ENCODE assay signal across 8 cellular contexts in genomic region chr7:34928052-34928451, GRCh38.
DNase-seq lines count a peak whose midpoint lies in the region; ATAC-seq and TF ChIP-seq lines count a peak whose summit lies in the region.

No MANE protein-coding gene starts in this region.

- TF ChIP-seq CTCF in HCT116 (IDR thresholded peaks at IDR 0.05 in 2 of 3, conservative IDR thresholded peaks at IDR 0.05 in 1 of 3; ENCODE audit: borderline replicate concordance in 1 of 3, insufficient read depth in 1 of 3, low read depth in 2 of 3, low read length in 2 of 3): peak; percentile 33 to 85 (median 71); a peak in 5 of 6 replicates

- TF ChIP-seq RAD21 in HCT116 (IDR thresholded peaks at IDR 0.05; ENCODE audit: low read depth): peak; percentile 67

- TF ChIP-seq POLR2A in HCT116 (IDR thresholded peaks at IDR 0.05; ENCODE audit: borderline replicate concordance, extremely low read depth, insufficient read depth, insufficient read length): no peak

- H3K27me3 ChIP-seq in HCT116 (ENCODE audit: insufficient read depth, low read length): no peaks in the 10 kb centered on the region

- H4K20me1 ChIP-seq in HCT116 (ENCODE audit: insufficient read depth): no peaks in the 10 kb centered on the region

- no TSS peak for BruUV-seq in HCT116 (replicated peaks; lab: Mats Ljungman, UMichigan)

- no peak overlapping the region for H2AFZ ChIP-seq in HCT116 (ENCODE audit: low read depth, low read length, poor library complexity, severe bottlenecking)

- H3K79me2 ChIP-seq in HCT116 (ENCODE audit: insufficient read depth, low read length): no peaks in the 10 kb centered on the region

- no peaks in the 10 kb centered on the region for H3K9me2 ChIP-seq in HCT116 (ENCODE audit: insufficient read depth)

- no peak overlapping the region for H3K4me3 ChIP-seq in HCT116 (replicated peaks in 1 of 2; ENCODE audit: low read depth in 1 of 2, low read length in 2 of 2)

- no peaks in the 10 kb centered on the region for H3K9me3 ChIP-seq in HCT116 (ENCODE audit: control insufficient read depth in 1 of 2, insufficient read depth in 1 of 2, low read depth in 1 of 2, low read length in 2 of 2)

- no peak overlapping the region for H3K27ac ChIP-seq in HCT116 (ENCODE audit: low read depth, low read length)

- POLR2A ChIA-PET in HCT116 (lab: Charles Lee): no interaction called here

- H3K36me3 ChIP-seq in HCT116 (ENCODE audit: control insufficient read depth in 1 of 2, insufficient read depth in 2 of 2, low read length in 2 of 2): no peaks in the 10 kb centered on the region; a peak in 1 of 4 replicates

- DNase-seq in NCI-H1694 treated with DMSO at 0.1 percent for 48 hours (lab: John Stamatoyannopoulos, UW) (peak; percentile 7), NCI-H1694 (lab: John Stamatoyannopoulos, UW) (no peak), HCT116 (ENCODE audit: low read depth, low spot score) (peak; percentile 31), NAMALWA (ENCODE audit: low spot score) (peak; percentile 62), activated T-cell treated with anti-CD3 and anti-CD28 coated beads for 48 hours (ENCODE audit: low read depth) (peak; percentile 36), left cardiac atrium (peak; percentile 53)
- DNase-seq in stimulated activated CD4-positive, alpha-beta T cell treated with anti-CD3 and anti-CD28 coated beads, Interleukin-15, amount 100 ng/mL, for 48 hours (ENCODE audit: low read depth in 2 of 2): peak; percentile 28 to 39

- no peaks in the 10 kb centered on the region for H3K4me1 ChIP-seq in HCT116 (ENCODE audit: control insufficient read depth in 1 of 2, insufficient read depth in 2 of 2, low read length in 2 of 2)

- intact Hi-C loops in HCT116 (cut with micrococcal nuclease): loop anchor here (1.0 kb wide), 1 partner anchor 105 kb away; no protein-coding TSS in a partner anchor
- intact Hi-C loops in left cardiac atrium (cut with DNase I): loop anchor here in 1 of 2 donors (5.0 kb wide), 1 partner anchor 106 kb away; no protein-coding TSS in a partner anchor

- H3K9ac ChIP-seq in HCT116 (ENCODE audit: low read length): no peak overlapping the region

- CTCF ChIA-PET in HCT116 (lab: Charles Lee): interaction anchor here (1.1 to 1.5 kb wide), 4 partner anchors 10 to 104 kb away, joined by 3 to 12 read pairs (median 4); no protein-coding TSS in a partner anchor

- RAD21 ChIA-PET in HCT116 (lab: Charles Lee; ENCODE audit: low non-redundant PET in 1 of 2, low total read pairs in 2 of 2, uncharacterized antibody in 2 of 2, unreplicated experiment in 2 of 2): interaction anchor here in 1 of 2 experiments (0.8 kb wide), 1 partner anchor 104 kb away, joined by 3 read pairs; no protein-coding TSS in a partner anchor

- no peak overlapping the region for H3K4me2 ChIP-seq in HCT116 (ENCODE audit: low read length)

- peak; percentile 92 for ATAC-seq in HCT116
- peak; percentile 41 to 44 for ATAC-seq in left cardiac atrium
- no peak for ATAC-seq in GM18861 (IDR thresholded peaks at IDR 0.05; ENCODE audit: unreplicated experiment)

TF ChIP-seq in HCT116, 20 proteins besides CTCF, POLR2A, EP300 and RAD21:
- TF ChIP-seq ATF3 (IDR thresholded peaks at IDR 0.05) (no peak), ZBTB33 (IDR thresholded peaks at IDR 0.05; ENCODE audit: extremely low read depth, insufficient replicate concordance, low read length) (no peak), SIN3A (IDR thresholded peaks at IDR 0.05; ENCODE audit: low read depth) (no peak), ZNF274 (IDR thresholded peaks at IDR 0.05; ENCODE audit: low read depth, low read length) (no peak), REST (IDR thresholded peaks at IDR 0.05; ENCODE audit: low read depth) (no peak), MAX (IDR thresholded peaks at IDR 0.05) (no peak), SRF (IDR thresholded peaks at IDR 0.05; ENCODE audit: low read depth) (no peak), EZH2phosphoT487 (IDR thresholded peaks at IDR 0.05; ENCODE audit: borderline replicate concordance) (no peak), ZFX (IDR thresholded peaks at IDR 0.05) (no peak), CBX3 (IDR thresholded peaks at IDR 0.05; ENCODE audit: low read depth) (no peak), CEBPB (IDR thresholded peaks at IDR 0.05; ENCODE audit: low read depth) (no peak)
